ENCODE assay signal across 8 cellular contexts in the genomic region with DNA sequence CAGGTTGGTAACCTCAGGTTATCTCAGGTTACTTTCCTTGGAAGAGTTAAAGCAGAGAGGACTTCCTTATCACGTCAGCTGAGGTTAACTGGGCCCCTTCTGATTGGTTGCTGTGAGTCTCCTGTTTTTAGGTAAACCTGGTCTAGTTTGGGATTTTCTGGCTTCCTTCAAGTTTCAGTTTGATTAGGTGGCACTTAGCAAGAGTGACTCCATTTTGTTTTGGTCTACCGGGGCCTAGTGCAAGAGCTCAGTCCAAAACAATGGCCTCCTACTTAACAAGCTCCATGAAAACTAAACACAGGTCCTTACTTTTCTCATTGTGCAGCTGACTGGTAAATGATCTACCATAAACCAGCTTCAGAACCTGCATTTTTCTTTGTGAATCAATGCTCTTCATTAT.
"Had no signal": no experiment of that assay in that cellular context is flagged by ENCODE, and none has a peak within 500 bp of the region (broad histone marks: within the 10 kb centered on the region; RNA-seq: fewer than 3 reads in every experiment).

No MANE protein-coding gene starts in this region.

- ATAC-seq: HepG2 had no signal

- H3K4me1 Mint-ChIP-seq: IgD-negative memory B cell had no signal

- DNase-seq: IMR-90, KBM-7, KG1 had no signal

- H3K9ac ChIP-seq: KMS-11 had no signal

- FAIRE-seq: HepG2, HTR-8/SVneo had no signal

- H3K4me2 ChIP-seq: KMS-11 had no signal

- H3K4me3 Mint-ChIP-seq: IgD-negative memory B cell had no signal

- H3K27ac ChIP-seq: HL-60, KMS-11 had no signal

- H3K36me3 Mint-ChIP-seq: IgD-negative memory B cell had no signal

- H3K27ac Mint-ChIP-seq: IgD-negative memory B cell had no signal
